In genomic region chr1:74913978-74914377, GRCh38 we compare ENCODE assay signal across 29 cellular contexts.
A peak's percentile ranks its signal among the peaks of the same experiment; 100 is the strongest.
DNase-seq lines count a peak whose midpoint lies in the region; ATAC-seq and TF ChIP-seq lines count a peak whose summit lies in the region.
"Had no signal": no experiment of that assay in that cellular context is flagged by ENCODE, and none has a peak within 500 bp of the region (broad histone marks: within the 10 kb centered on the region; RNA-seq: fewer than 3 reads in every experiment).

No MANE protein-coding gene starts in this region.

- H3K9me3 ChIP-seq in HEK293 (ENCODE audit: control insufficient read depth, insufficient read depth, low read depth, low read length) (no peaks in the 10 kb centered on the region), spleen (peaks cover 0 to 53% (median 47%) of the 10 kb centered on the region in 8 donors), lower lobe of right lung (peaks cover 12% of the 10 kb centered on the region)
- H3K9me3 ChIP-seq: A549, BE2C, Caco-2 had no signal

- no peak for ATAC-seq in lower lobe of right lung
- ATAC-seq: A549; CD8-positive, alpha-beta T cell had no signal

- no peak for TF ChIP-seq POLR2A in spleen (IDR thresholded peaks at IDR 0.05)

- CTCF ChIA-PET in HEK293 (lab: Yijun Ruan, JAX) = no interaction called here

- no peaks in the 10 kb centered on the region for H3K36me3 ChIP-seq in HEK293 (ENCODE audit: control insufficient read depth in 2 of 2, insufficient read depth in 1 of 2, low read length in 2 of 2)
- H3K36me3 ChIP-seq in spleen = no peaks in the 10 kb centered on the region
- no peaks in the 10 kb centered on the region for H3K36me3 ChIP-seq in lower lobe of right lung
- H3K36me3 ChIP-seq: BE2C; BLaER1; BLaER1 treated with 17β-estradiol and CSF1 and Interleukin-3, amounts not matched to agents 10 nM and 100 nM had no signal

- H3K4me1 ChIP-seq in HEK293 (ENCODE audit: control insufficient read depth, insufficient read depth, low read length) (no peaks in the 10 kb centered on the region), spleen (no peaks in the 10 kb centered on the region), lower lobe of right lung (no peaks in the 10 kb centered on the region)
- H3K4me1 ChIP-seq: A549; BE2C; BLaER1; BLaER1 treated with 17β-estradiol and CSF1 and Interleukin-3, amounts not matched to agents 10 nM and 100 nM; Caco-2 had no signal

- H3K4me3 ChIP-seq in HEK293 (ENCODE audit: low read depth, low read length) = no peak overlapping the region
- H3K4me3 ChIP-seq in spleen = no peak overlapping the region
- no peak overlapping the region for H3K4me3 ChIP-seq in lower lobe of right lung
- H3K4me3 ChIP-seq: A549; BLaER1; BLaER1 treated with 17β-estradiol and CSF1 and Interleukin-3, amounts not matched to agents 10 nM and 100 nM had no signal

- H3K27me3 ChIP-seq in spleen (replicated peaks in 1 of 7) (no peaks in the 10 kb centered on the region), lower lobe of right lung (ENCODE audit: low read depth) (no peaks in the 10 kb centered on the region)
- H3K27me3 ChIP-seq: BE2C; BLaER1; BLaER1 treated with 17β-estradiol and CSF1 and Interleukin-3, amounts not matched to agents 10 nM and 100 nM had no signal

- H3K27ac ChIP-seq in HEK293 (ENCODE audit: extremely low read depth, low read depth, low read length) = no peak overlapping the region
- H3K27ac ChIP-seq in spleen = no peak overlapping the region
- no peak overlapping the region for H3K27ac ChIP-seq in lower lobe of right lung
- H3K27ac ChIP-seq: 22Rv1; A549; BLaER1; BLaER1 treated with 17β-estradiol and CSF1 and Interleukin-3, amounts not matched to agents 10 nM and 100 nM; C4-2B had no signal

- POLR2A ChIA-PET in HEK293 (lab: Yijun Ruan, JAX) = no interaction called here

- TF ChIP-seq CTCF in HEK293 (tag by site-specific recombination; IDR thresholded peaks at IDR 0.05) = no peak
- TF ChIP-seq CTCF in spleen (IDR thresholded peaks at IDR 0.05 in 8 of 11, conservative IDR thresholded peaks at IDR 0.05 in 3 of 11) = no peak
- no peak for TF ChIP-seq CTCF in lower lobe of right lung (IDR thresholded peaks at IDR 0.05)

- 60 to 92% (median 77%) methylated on average over 3 of the region's 3 CpGs for WGBS in spleen, 5 donors

- DNase-seq in spleen (peak; percentile 52), lower lobe of right lung (no peak), putamen (ENCODE audit: low spot score) (no peak)
- DNase-seq: 8988T; ACHN; AML-193; BE2C; C1 segment of cervical spinal cord; Caco-2; Calu3; CD4-positive, alpha-beta memory T cell; CD4-positive, alpha-beta T cell; CD4-positive, CD25-positive, alpha-beta regulatory T cell; CD8-positive, alpha-beta memory T cell; CD8-positive, alpha-beta T cell; COR-L47; DMS 273 treated with DMSO at 0.1 percent for 48 hours; DMS153; DMS53; DMS79; DMS79 treated with DMSO at 0.1 percent for 48 hours; DND-41; EL had no signal

- intact Hi-C loops in spleen (cut with DNase I; ENCODE audit: low total_unique reads) (no loop called here), lower lobe of right lung (cut with DNase I) (no loop called here)

TF ChIP-seq in HEK293, 187 proteins besides CTCF, POLR2A, EP300 and RAD21:
- no peak for TF ChIP-seq ZNF112 (tag by site-specific recombination; IDR thresholded peaks at IDR 0.05)
- TF ChIP-seq ZNF585B (tag by site-specific recombination; IDR thresholded peaks at IDR 0.05) = peak; percentile 69
- TF ChIP-seq SALL2 (tag by site-specific recombination; IDR thresholded peaks at IDR 0.05; ENCODE audit: borderline replicate concordance) = no peak
- TF ChIP-seq SP2 (tag by site-specific recombination; IDR thresholded peaks at IDR 0.05) = no peak
- TF ChIP-seq HIC1 (tag by site-specific recombination; IDR thresholded peaks at IDR 0.05) = no peak
- TF ChIP-seq ZSCAN5A (tag by site-specific recombination; IDR thresholded peaks at IDR 0.05) = no peak
- TF ChIP-seq ZNF560 (tag by site-specific recombination; IDR thresholded peaks at IDR 0.05; ENCODE audit: borderline replicate concordance) = no peak
